Comparison of ENCODE assay signal across 1 cellular context in the genomic region with DNA sequence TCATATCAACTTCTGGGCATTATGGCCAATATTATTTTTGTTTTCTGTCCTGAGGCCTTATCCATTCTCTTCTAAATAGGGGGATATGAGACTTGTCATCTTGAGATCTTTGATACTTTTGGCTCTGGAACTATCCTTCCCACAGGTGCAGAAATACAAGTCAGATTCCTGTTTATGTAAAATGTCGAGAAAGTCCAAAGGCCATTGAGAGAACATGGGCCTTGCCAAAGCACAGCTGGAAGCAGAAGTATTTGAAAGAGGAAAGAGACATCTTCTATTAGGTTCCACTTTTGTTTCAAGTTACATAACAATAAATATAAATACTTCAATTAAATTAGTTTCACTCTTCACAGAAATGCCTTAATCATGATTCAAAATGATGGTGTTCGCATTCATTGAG.
A peak's percentile ranks its signal among the peaks of the same experiment; 100 is the strongest.
TF ChIP-seq lines count a peak whose summit lies in the region.

No MANE protein-coding gene starts in this region.

TF ChIP-seq in liver, 16 proteins besides CTCF, POLR2A, EP300 and RAD21 (continued from another document):
- TF ChIP-seq SP1 (IDR thresholded peaks at IDR 0.05) (peak; percentile 18), YY1 (IDR thresholded peaks at IDR 0.05) (peak; percentile 35), RXRA (IDR thresholded peaks at IDR 0.05) (peak in 1 of 2 donors; percentile 10), FOXA2 (IDR thresholded peaks at IDR 0.05) (no peak), GABPA (IDR thresholded peaks at IDR 0.05 in 1 of 2, conservative IDR thresholded peaks at IDR 0.05 in 1 of 2) (no peak), JUND (IDR thresholded peaks at IDR 0.05) (no peak), HNF4G (IDR thresholded peaks at IDR 0.05) (peak; percentile 40)
- TF ChIP-seq, protein P1, sequence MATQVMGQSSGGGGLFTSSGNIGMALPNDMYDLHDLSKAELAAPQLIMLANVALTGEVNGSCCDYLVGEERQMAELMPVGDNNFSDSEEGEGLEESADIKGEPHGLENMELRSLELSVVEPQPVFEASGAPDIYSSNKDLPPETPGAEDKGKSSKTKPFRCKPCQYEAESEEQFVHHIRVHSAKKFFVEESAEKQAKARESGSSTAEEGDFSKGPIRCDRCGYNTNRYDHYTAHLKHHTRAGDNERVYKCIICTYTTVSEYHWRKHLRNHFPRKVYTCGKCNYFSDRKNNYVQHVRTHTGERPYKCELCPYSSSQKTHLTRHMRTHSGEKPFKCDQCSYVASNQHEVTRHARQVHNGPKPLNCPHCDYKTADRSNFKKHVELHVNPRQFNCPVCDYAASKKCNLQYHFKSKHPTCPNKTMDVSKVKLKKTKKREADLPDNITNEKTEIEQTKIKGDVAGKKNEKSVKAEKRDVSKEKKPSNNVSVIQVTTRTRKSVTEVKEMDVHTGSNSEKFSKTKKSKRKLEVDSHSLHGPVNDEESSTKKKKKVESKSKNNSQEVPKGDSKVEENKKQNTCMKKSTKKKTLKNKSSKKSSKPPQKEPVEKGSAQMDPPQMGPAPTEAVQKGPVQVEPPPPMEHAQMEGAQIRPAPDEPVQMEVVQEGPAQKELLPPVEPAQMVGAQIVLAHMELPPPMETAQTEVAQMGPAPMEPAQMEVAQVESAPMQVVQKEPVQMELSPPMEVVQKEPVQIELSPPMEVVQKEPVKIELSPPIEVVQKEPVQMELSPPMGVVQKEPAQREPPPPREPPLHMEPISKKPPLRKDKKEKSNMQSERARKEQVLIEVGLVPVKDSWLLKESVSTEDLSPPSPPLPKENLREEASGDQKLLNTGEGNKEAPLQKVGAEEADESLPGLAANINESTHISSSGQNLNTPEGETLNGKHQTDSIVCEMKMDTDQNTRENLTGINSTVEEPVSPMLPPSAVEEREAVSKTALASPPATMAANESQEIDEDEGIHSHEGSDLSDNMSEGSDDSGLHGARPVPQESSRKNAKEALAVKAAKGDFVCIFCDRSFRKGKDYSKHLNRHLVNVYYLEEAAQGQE (IDR thresholded peaks at IDR 0.05) = no peak
- TF ChIP-seq, protein P2, sequence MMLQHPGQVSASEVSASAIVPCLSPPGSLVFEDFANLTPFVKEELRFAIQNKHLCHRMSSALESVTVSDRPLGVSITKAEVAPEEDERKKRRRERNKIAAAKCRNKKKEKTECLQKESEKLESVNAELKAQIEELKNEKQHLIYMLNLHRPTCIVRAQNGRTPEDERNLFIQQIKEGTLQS (IDR thresholded peaks at IDR 0.05) = no peak
- TF ChIP-seq, protein P3, sequence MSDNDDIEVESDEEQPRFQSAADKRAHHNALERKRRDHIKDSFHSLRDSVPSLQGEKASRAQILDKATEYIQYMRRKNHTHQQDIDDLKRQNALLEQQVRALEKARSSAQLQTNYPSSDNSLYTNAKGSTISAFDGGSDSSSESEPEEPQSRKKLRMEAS (IDR thresholded peaks at IDR 0.05) = no peak
